1 cellular context compared by ENCODE assay signal in genomic region chr1:204337583-204337982, GRCh38.
TF ChIP-seq lines count a peak whose summit lies in the region.

No MANE protein-coding gene starts in this region.

TF ChIP-seq in H1, 55 proteins besides CTCF, POLR2A, EP300 and RAD21 (continued from another document):
- TF ChIP-seq YY1 (IDR thresholded peaks at IDR 0.05; ENCODE audit: low read depth, low read length) (no peak), KDM5A (IDR thresholded peaks at IDR 0.05; ENCODE audit: low read length) (no peak), RNF2 (IDR thresholded peaks at IDR 0.05; ENCODE audit: borderline replicate concordance, low read depth, low read length, missing control alignments, poor library complexity, severe bottlenecking) (no peak)
